In the genomic region with DNA sequence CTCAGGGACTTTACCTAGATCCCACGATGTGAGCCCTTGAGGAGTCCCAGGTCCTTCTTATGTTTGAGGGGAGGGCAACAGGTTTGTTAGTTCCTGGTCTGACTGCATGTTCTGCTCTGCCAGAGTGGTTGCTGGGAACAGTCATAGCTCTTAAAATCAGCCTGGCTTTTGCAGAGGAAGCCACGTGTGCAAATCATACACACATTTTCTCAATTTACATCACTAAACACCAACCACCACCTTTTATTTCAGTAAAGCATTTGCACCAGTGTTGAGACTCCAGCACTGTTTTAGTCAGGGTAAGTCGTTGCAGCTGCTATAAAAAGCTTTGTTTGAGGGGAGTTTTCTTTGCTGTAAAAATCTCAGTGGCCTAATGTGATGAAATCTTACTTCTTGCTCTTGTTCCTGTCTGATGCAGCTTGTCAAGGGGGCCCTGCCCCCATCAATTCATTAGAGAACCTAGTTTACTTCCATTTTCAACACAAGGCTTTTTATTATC, we compare ENCODE assay signal across 11 cellular contexts.
A peak's percentile ranks its signal among the peaks of the same experiment; 100 is the strongest.
DNase-seq lines count a peak whose midpoint lies in the region; ATAC-seq and TF ChIP-seq lines count a peak whose summit lies in the region.
"Had no signal": no experiment of that assay in that cellular context is flagged by ENCODE, and none has a peak within 500 bp of the region (broad histone marks: within the 10 kb centered on the region; RNA-seq: fewer than 3 reads in every experiment).

No MANE protein-coding gene starts in this region.

- DNase-seq in GM10248 (ENCODE audit: extremely low spot score) = peak; percentile 5
- DNase-seq in SK-N-DZ (ENCODE audit: low spot score) = peak; percentile 4
- DNase-seq in NCI-H748 treated with DMSO at 0.1 percent for 48 hours (lab: John Stamatoyannopoulos, UW) = no peak
- no peak for DNase-seq in NCI-H1694 (lab: John Stamatoyannopoulos, UW)
- DNase-seq in NCI-H774 (lab: John Stamatoyannopoulos, UW) = no peak
- DNase-seq: activated CD8-positive, alpha-beta memory T cell treated with anti-CD3 and anti-CD28 coated beads, Interleukin-2, amount 50 U/mL, for 48 hours; NCI-H1105; NK-92 treated with Interleukin-12 subunit alpha and Interleukin-12 subunit beta, amount 100 ng/mL, for 24 hours had no signal

- ATAC-seq in GM19395 (IDR thresholded peaks at IDR 0.05; ENCODE audit: unreplicated experiment) (peak; percentile 61), HG03066 (IDR thresholded peaks at IDR 0.05; ENCODE audit: low read depth, unreplicated experiment) (peak; percentile 53), GM19455 (IDR thresholded peaks at IDR 0.05; ENCODE audit: unreplicated experiment) (no peak)

- POLR2A ChIA-PET in GM10248 (lab: Yijun Ruan, JAX) = no interaction called here

- CTCF ChIA-PET in GM10248 (lab: Yijun Ruan, JAX) = interaction anchor here (1.1 to 2.0 kb wide), 6 partner anchors 8 to 129 kb away, joined by 3 to 9 read pairs (median 4); no protein-coding TSS in a partner anchor

- TF ChIP-seq CTCF in GM10248 (IDR thresholded peaks at IDR 0.05; ENCODE audit: control extremely low read depth, extremely low read depth, low read depth, missing control alignments) = no peak

Comparison
In these comparisons a context has a peak if more than half of its experiments do, and no peak if none do; other contexts are left out.
1. DNase-seq: peak in GM10248 (single experiment) and SK-N-DZ (single experiment); none in NCI-H748 treated with DMSO at 0.1 percent for 48 hours (single experiment), NCI-H1694 (single experiment) and NCI-H774 (single experiment).